ENCODE assay signal across 8 cellular contexts in genomic region chr16:31875112-31875803, GRCh38.
DNase-seq lines count a peak whose midpoint lies in the region; ATAC-seq and TF ChIP-seq lines count a peak whose summit lies in the region.

No MANE protein-coding gene starts in this region.

- DNase-seq in RKO (ENCODE audit: low spot score) = peak; percentile 78
- no peak for DNase-seq in epithelial cell of prostate (ENCODE audit: low read depth, low spot score)
- no peak for DNase-seq in retinal pigment epithelial cell (ENCODE audit: low read depth)
- DNase-seq in DMS79 treated with DMSO at 0.1 percent for 48 hours (lab: John Stamatoyannopoulos, UW) = no peak
- DNase-seq in cerebellar cortex (ENCODE audit: low spot score) = no peak
- no peak for DNase-seq in HuH-7.5 (ENCODE audit: low spot score)

- peak overlapping the region; percentile 85 for H3K27ac ChIP-seq in epithelial cell of prostate

- no peak for TF ChIP-seq CTCF in retinal pigment epithelial cell (conservative IDR thresholded peaks at IDR 0.05; ENCODE audit: low read depth, low read length)

- ATAC-seq in HG02642 (IDR thresholded peaks at IDR 0.05; ENCODE audit: poor library complexity, unreplicated experiment) = no peak

- H3K4me3 ChIP-seq in GM08714 (ENCODE audit: low read length) (peak overlapping the region; percentile 87), retinal pigment epithelial cell (ENCODE audit: low read length) (peak overlapping the region; percentile 93)
